In the genomic region with DNA sequence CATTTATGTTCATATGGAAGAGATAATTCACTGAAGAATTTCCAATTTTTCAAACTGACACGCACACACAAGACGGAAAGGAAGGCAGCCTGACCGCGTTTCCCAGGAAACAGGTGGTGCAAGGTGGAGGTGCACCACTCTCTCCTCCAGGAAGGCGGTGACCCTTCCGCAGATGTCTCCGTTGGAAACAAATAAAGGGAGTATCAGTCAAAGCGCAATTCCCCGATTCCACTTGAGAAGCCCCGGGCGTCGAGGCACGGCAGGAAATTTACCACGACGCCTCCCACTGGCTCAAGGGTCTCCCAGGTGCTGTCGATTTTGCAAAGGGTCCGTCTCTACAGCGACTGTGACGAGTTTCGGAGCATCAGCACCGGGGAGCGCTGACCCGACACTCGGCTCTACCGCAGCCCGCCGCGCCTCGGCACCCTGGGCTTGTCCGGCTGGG, we compare ENCODE assay signal across 8 cellular contexts. TPM values are rescaled to one million over a fixed set of nuclear protein-coding genes. Genes with fewer than 3 reads are reported as not detected.
DNase-seq lines count a peak whose midpoint lies in the region; ATAC-seq and TF ChIP-seq lines count a peak whose summit lies in the region.

No MANE protein-coding gene starts in this region.

- peaks cover 2% of the 10 kb centered on the region for H3K9me3 Mint-ChIP-seq in activated CD8-positive, alpha-beta memory T cell treated with anti-CD3 and anti-CD28 coated beads, Interleukin-2, amount 10 ng/mL, durations not matched to agents 7 days and 5 days (ENCODE audit: low read depth)

- H3K9me3 ChIP-seq in SJCRH30 (replicated peaks) (no peaks in the 10 kb centered on the region), fibroblast of lung (ENCODE audit: control insufficient read depth, insufficient read depth, low read depth, low read length) (no peaks in the 10 kb centered on the region), psoas muscle (no peaks in the 10 kb centered on the region)

- no peak overlapping the region for H3K27ac ChIP-seq in SJCRH30
- H3K27ac ChIP-seq in fibroblast of lung (ENCODE audit: insufficient read depth, low read length): no peak overlapping the region
- H3K27ac ChIP-seq in psoas muscle: peak overlapping the region; percentile 83

- H3K27me3 ChIP-seq in SJCRH30: no peaks in the 10 kb centered on the region; the same call in 1 of the 2 replicates
- peaks cover 20% of the 10 kb centered on the region for H3K27me3 ChIP-seq in fibroblast of lung (ENCODE audit: control insufficient read depth, insufficient read depth, low read length)
- H3K27me3 ChIP-seq in psoas muscle (ENCODE audit: insufficient read depth in 3 of 3, low read length in 2 of 3): no peaks in the 10 kb centered on the region

- H3K4me2 ChIP-seq in fibroblast of lung (ENCODE audit: extremely low read depth, insufficient read depth, low read length): peak overlapping the region; percentile 68

- ATAC-seq in activated CD8-positive, alpha-beta memory T cell treated with anti-CD3 and anti-CD28 coated beads, Interleukin-2, amount 10 ng/mL, durations not matched to agents 7 days and 5 days: no peak
- ATAC-seq in psoas muscle: no peak
- ATAC-seq in GM19397 (IDR thresholded peaks at IDR 0.05; ENCODE audit: unreplicated experiment): no peak

- H3K4me3 Mint-ChIP-seq in activated CD8-positive, alpha-beta memory T cell treated with anti-CD3 and anti-CD28 coated beads, Interleukin-2, amount 10 ng/mL, durations not matched to agents 7 days and 5 days: peak overlapping the region; percentile 79

- no peak overlapping the region for H3K27ac Mint-ChIP-seq in activated CD8-positive, alpha-beta memory T cell treated with anti-CD3 and anti-CD28 coated beads, Interleukin-2, amount 10 ng/mL, durations not matched to agents 7 days and 5 days

- WGBS in psoas muscle, 3 donors: 1% methylated on average over 29 to 30 of the region's 30 CpGs

- H3K36me3 ChIP-seq in SJCRH30 (peaks cover 28% of the 10 kb centered on the region), fibroblast of lung (ENCODE audit: control insufficient read depth, insufficient read depth, low read length) (no peaks in the 10 kb centered on the region), psoas muscle (ENCODE audit: insufficient read depth in 1 of 2, low read depth in 1 of 2) (no peaks in the 10 kb centered on the region)

- no peak for TF ChIP-seq CTCF in fibroblast of lung (conservative IDR thresholded peaks at IDR 0.05 in 1 of 2, IDR thresholded peaks at IDR 0.05 in 1 of 2; ENCODE audit: low read depth in 1 of 2, low read length in 2 of 2)
- no peak for TF ChIP-seq CTCF in psoas muscle (IDR thresholded peaks at IDR 0.05)

- H3K27me3 Mint-ChIP-seq in activated CD8-positive, alpha-beta memory T cell treated with anti-CD3 and anti-CD28 coated beads, Interleukin-2, amount 10 ng/mL, durations not matched to agents 7 days and 5 days: peaks cover 25% of the 10 kb centered on the region

- no peak overlapping the region for H3K9ac ChIP-seq in fibroblast of lung (ENCODE audit: insufficient read depth, low read length)

- H3K4me1 ChIP-seq in SJCRH30 (peaks cover 8% of the 10 kb centered on the region), fibroblast of lung (ENCODE audit: control insufficient read depth, extremely low read depth, insufficient read depth, low read length) (peaks cover 2% of the 10 kb centered on the region), psoas muscle (peaks cover 15% of the 10 kb centered on the region)

- H3K36me3 Mint-ChIP-seq in activated CD8-positive, alpha-beta memory T cell treated with anti-CD3 and anti-CD28 coated beads, Interleukin-2, amount 10 ng/mL, durations not matched to agents 7 days and 5 days: peaks cover 11% of the 10 kb centered on the region

- H4K20me1 ChIP-seq in fibroblast of lung (ENCODE audit: control insufficient read depth, extremely low read depth, insufficient read depth, low read length): no peaks in the 10 kb centered on the region

- intact Hi-C loops in psoas muscle (cut with DNase I): loop anchor here (2.0 to 10.0 kb wide), 3 partner anchors 54 to 288 kb away; partner anchors contain the start of gene FAM13A (in 1 of the 2)

- CTCF ChIA-PET in activated CD8-positive, alpha-beta memory T cell treated with anti-CD3 and anti-CD28 coated beads, Interleukin-2, amount 10 ng/mL, durations not matched to agents 7 days and 5 days (lab: Charles Lee): interaction anchor here (0.9 kb wide), 1 partner anchor 287 kb away, joined by 3 read pairs; no protein-coding TSS in a partner anchor

- peak overlapping the region; percentile 7 for H2AFZ ChIP-seq in fibroblast of lung (ENCODE audit: low read length)

- H3K79me2 ChIP-seq in fibroblast of lung (ENCODE audit: control insufficient read depth, insufficient read depth, low read length): no peaks in the 10 kb centered on the region

- H3K4me3 ChIP-seq in SJCRH30: peak overlapping the region; percentile 98
- H3K4me3 ChIP-seq in fibroblast of lung (replicated peaks in 1 of 4; ENCODE audit: control extremely low read depth in 1 of 4, insufficient read depth in 1 of 4, low read depth in 3 of 4, low read length in 4 of 4): peak overlapping the region; percentile 36 to 89 (median 61)
- H3K4me3 ChIP-seq in psoas muscle: peak overlapping the region; percentile 86

- peaks cover 20% of the 10 kb centered on the region for H3K4me1 Mint-ChIP-seq in activated CD8-positive, alpha-beta memory T cell treated with anti-CD3 and anti-CD28 coated beads, Interleukin-2, amount 10 ng/mL, durations not matched to agents 7 days and 5 days

- peak; percentile 36 for DNase-seq in activated CD8-positive, alpha-beta memory T cell treated with anti-CD3 and anti-CD28 coated beads, Interleukin-2, amount 10 ng/mL, durations not matched to agents 7 days and 5 days
- no peak for DNase-seq in activated CD8-positive, alpha-beta memory T cell treated with anti-CD3 and anti-CD28 coated beads for 24 hours
- no peak for DNase-seq in SJCRH30
- no peak for DNase-seq in fibroblast of lung (ENCODE audit: low read depth in 2 of 2)
- DNase-seq in psoas muscle: peak in 1 of 2 donors; percentile 17
- no peak for DNase-seq in stimulated activated CD4-positive, alpha-beta T cell treated with anti-CD3 and anti-CD28 coated beads, Interleukin-1b, Interleukin-23, amount 100 ng/mL, for 48 hours
- DNase-seq in AG08395 (ENCODE audit: low spot score): no peak

RNA-seq across cellular contexts. Expression of gene TIGD2, which starts 0.8 kb away (rescaled TPM):
- total RNA-seq in activated CD8-positive, alpha-beta memory T cell treated with anti-CD3 and anti-CD28 coated beads, Interleukin-2, amount 10 ng/mL, durations not matched to agents 7 days and 5 days: 1 to 10 TPM; 3.7 to 4.6 TPM
- 34.6 and 36.4 TPM in 2 replicates for total RNA-seq in SJCRH30 (2014; rRNA removed; shearing (Covaris generic))
- 11.0 and 11.7 TPM in 2 replicates for total RNA-seq in fibroblast of lung
- 4.5 and 6.1 TPM in 2 replicates for polyA plus RNA-seq in fibroblast of lung
- polyA plus RNA-seq in fibroblast of lung (2012): 4.4 and 5.9 TPM in 2 replicates
- 0.22 and 1.1 TPM in 2 replicates for polyA minus RNA-seq in fibroblast of lung (ENCODE audit: low replicate concordance)
- total RNA-seq in psoas muscle: 1 to 10 TPM; 1.5 to 4.4 (median 2.7) TPM
- polyA plus RNA-seq in psoas muscle: 1 to 10 TPM; 1.6 to 3.0 (median 1.8) TPM

RNA-seq across cellular contexts. Expression of gene FAM13A, which starts 53.6 kb away (rescaled TPM):
- total RNA-seq in activated CD8-positive, alpha-beta memory T cell treated with anti-CD3 and anti-CD28 coated beads, Interleukin-2, amount 10 ng/mL, durations not matched to agents 7 days and 5 days: 1 to 10 TPM; 1.8 to 7.2 TPM
- total RNA-seq in SJCRH30 (2014; rRNA removed; shearing (Covaris generic)): 46.9 and 60.3 TPM in 2 replicates
- 21.1 and 23.9 TPM in 2 replicates for total RNA-seq in fibroblast of lung
- 14.3 and 14.8 TPM in 2 replicates for polyA plus RNA-seq in fibroblast of lung
- 7.4 and 8.4 TPM in 2 replicates for polyA plus RNA-seq in fibroblast of lung (2012)
- polyA minus RNA-seq in fibroblast of lung (ENCODE audit: low replicate concordance): 10.3 and 15.5 TPM in 2 replicates
- total RNA-seq in psoas muscle: 10 to 100 TPM; 15.2 to 76.0 (median 35.1) TPM
- polyA plus RNA-seq in psoas muscle: 10 to 100 TPM in 1 of 3 donors, 1 to 10 TPM in 2; 3.8 to 10.4 (median 6.0) TPM
